ENCODE assay signal across 14 cellular contexts in the genomic region with DNA sequence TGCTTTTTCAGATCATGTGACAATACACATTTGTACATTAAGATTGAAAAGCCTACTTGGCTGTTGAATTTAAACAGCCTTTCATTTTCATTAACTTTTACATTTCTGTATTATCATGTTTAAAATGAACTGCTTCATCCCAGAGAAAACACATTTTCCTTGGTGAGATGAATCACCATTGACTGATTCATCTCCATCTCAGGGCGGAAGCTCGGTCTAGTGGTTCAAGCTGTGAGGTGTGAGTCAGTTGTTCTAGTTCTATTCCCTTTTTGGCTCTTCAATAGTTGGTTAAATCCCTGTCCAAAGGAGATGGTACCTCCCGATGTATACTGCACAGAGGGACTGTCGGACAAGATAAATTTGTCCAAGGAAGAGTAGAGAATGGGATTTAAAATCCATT.
DNase-seq lines count a peak whose midpoint lies in the region; TF ChIP-seq lines count a peak whose summit lies in the region.
"Had no signal": no experiment of that assay in that cellular context is flagged by ENCODE, and none has a peak within 500 bp of the region (broad histone marks: within the 10 kb centered on the region; RNA-seq: fewer than 3 reads in every experiment).

No MANE protein-coding gene starts in this region.

- in situ Hi-C loops in astrocyte of the spinal cord (cut with HindIII; ENCODE audit: low sequenced_read_pairs) (no loop called here), HAP-1 (cut with MboI; ENCODE audit: low sequenced_read_pairs) (no loop called here)

- H3K36me3 ChIP-seq in HAP-1 (replicated peaks), result no peaks in the 10 kb centered on the region
- H3K36me3 ChIP-seq: sigmoid colon had no signal

- H3K27me3 ChIP-seq in HAP-1 (ENCODE audit: low read depth), result peaks cover 3% of the 10 kb centered on the region; the same call in 1 of the 2 replicates
- H3K27me3 ChIP-seq: foreskin keratinocyte, sigmoid colon had no signal

- no peaks in the 10 kb centered on the region; the same call in 1 of the 2 replicates for H3K4me1 ChIP-seq in HAP-1
- H3K4me1 ChIP-seq: foreskin keratinocyte, sigmoid colon had no signal

- no peaks in the 10 kb centered on the region for H3K9me3 ChIP-seq in HAP-1
- H3K9me3 ChIP-seq: sigmoid colon had no signal

- H3K4me3 ChIP-seq in astrocyte of the spinal cord (ENCODE audit: low read depth, low read length) (no peak overlapping the region), HAP-1 (no peak overlapping the region)
- H3K4me3 ChIP-seq: sigmoid colon had no signal

- no peak for TF ChIP-seq CTCF in astrocyte of the spinal cord (IDR thresholded peaks at IDR 0.05; ENCODE audit: low read depth, low read length)

- DNase-seq in AG08396 (ENCODE audit: low spot score) (peak; percentile 6), HS-27A (ENCODE audit: low read depth) (peak; percentile 3), astrocyte of the spinal cord (ENCODE audit: low read depth, low spot score) (peak; percentile 86), kidney glomerular epithelial cell (lab: John Stamatoyannopoulos, UW) (peak; percentile 52), NCI-H1436 treated with DMSO at 0.1 percent for 48 hours (lab: John Stamatoyannopoulos, UW) (no peak), HAP-1 (ENCODE audit: low spot score in 2 of 2) (no peak), NCI-H446 (lab: John Stamatoyannopoulos, UW) (no peak), NCI-H82 (lab: John Stamatoyannopoulos, UW) (no peak)
- DNase-seq: activated CD8-positive, alpha-beta T cell treated with anti-CD3 and anti-CD28 coated beads, Interleukin-2, amount 10 ng/mL, durations not matched to agents 7 days and 5 days; DMS 273 treated with DMSO at 0.1 percent for 48 hours; KBM-7; NCI-H345; sigmoid colon had no signal

Comparison
In these comparisons a context has a peak if more than half of its experiments do, and no peak if none do; other contexts are left out.
1. DNase-seq: peak in AG08396 (single experiment), HS-27A (single experiment), astrocyte of the spinal cord (single experiment) and kidney glomerular epithelial cell (single experiment); none in NCI-H1436 treated with DMSO at 0.1 percent for 48 hours (single experiment), HAP-1 (0 of 2), NCI-H446 (0 of 2) and NCI-H82 (single experiment).